In the genomic region with DNA sequence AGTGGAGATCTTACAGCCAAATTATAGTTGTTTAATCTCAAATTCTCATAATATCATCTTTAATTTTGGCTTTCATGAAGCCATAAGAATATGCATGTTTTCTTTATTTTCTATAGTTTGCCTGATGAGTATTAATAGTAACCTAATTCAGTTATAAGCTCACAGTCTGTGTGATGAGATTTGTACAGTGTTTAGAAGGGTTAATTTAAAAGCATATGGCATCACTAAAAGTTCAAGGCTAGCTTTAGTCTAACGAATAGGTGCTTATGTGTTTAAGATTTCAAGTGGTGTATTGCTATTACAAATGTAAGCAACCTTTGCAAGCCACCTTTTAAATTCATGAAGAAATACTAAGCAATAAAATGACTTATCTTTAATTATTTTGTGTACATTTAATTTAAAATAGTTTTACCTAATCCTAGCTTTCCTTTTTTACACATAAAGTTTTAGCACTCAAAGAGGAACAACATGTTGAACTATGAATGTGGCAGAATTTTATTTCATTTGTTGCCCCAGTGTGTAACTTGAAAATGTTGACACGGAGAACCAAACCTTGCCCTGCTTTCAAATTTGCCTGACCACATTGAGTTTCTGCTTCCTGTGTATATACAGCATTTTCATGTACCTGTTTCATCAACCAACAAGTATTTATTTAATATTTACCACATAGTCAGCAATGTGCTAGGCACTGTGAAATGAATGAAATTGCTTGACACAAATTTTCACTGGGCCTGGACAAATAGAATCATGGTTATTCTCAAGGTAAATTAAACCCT, we compare ENCODE assay signal across 1 cellular context.
TF ChIP-seq lines count a peak whose summit lies in the region.

No MANE protein-coding gene starts in this region.

TF ChIP-seq in GM12878, 131 proteins besides CTCF, POLR2A, EP300 and RAD21 (continued from another document):
- TF ChIP-seq, protein P1, sequence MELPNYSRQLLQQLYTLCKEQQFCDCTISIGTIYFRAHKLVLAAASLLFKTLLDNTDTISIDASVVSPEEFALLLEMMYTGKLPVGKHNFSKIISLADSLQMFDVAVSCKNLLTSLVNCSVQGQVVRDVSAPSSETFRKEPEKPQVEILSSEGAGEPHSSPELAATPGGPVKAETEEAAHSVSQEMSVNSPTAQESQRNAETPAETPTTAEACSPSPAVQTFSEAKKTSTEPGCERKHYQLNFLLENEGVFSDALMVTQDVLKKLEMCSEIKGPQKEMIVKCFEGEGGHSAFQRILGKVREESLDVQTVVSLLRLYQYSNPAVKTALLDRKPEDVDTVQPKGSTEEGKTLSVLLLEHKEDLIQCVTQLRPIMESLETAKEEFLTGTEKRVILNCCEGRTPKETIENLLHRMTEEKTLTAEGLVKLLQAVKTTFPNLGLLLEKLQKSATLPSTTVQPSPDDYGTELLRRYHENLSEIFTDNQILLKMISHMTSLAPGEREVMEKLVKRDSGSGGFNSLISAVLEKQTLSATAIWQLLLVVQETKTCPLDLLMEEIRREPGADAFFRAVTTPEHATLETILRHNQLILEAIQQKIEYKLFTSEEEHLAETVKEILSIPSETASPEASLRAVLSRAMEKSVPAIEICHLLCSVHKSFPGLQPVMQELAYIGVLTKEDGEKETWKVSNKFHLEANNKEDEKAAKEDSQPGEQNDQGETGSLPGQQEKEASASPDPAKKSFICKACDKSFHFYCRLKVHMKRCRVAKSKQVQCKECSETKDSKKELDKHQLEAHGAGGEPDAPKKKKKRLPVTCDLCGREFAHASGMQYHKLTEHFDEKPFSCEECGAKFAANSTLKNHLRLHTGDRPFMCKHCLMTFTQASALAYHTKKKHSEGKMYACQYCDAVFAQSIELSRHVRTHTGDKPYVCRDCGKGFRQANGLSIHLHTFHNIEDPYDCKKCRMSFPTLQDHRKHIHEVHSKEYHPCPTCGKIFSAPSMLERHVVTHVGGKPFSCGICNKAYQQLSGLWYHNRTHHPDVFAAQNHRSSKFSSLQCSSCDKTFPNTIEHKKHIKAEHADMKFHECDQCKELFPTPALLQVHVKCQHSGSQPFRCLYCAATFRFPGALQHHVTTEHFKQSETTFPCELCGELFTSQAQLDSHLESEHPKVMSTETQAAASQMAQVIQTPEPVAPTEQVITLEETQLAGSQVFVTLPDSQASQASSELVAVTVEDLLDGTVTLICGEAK (IDR thresholded peaks at IDR 0.05; ENCODE audit: borderline replicate concordance): no peak
- TF ChIP-seq, protein P2, sequence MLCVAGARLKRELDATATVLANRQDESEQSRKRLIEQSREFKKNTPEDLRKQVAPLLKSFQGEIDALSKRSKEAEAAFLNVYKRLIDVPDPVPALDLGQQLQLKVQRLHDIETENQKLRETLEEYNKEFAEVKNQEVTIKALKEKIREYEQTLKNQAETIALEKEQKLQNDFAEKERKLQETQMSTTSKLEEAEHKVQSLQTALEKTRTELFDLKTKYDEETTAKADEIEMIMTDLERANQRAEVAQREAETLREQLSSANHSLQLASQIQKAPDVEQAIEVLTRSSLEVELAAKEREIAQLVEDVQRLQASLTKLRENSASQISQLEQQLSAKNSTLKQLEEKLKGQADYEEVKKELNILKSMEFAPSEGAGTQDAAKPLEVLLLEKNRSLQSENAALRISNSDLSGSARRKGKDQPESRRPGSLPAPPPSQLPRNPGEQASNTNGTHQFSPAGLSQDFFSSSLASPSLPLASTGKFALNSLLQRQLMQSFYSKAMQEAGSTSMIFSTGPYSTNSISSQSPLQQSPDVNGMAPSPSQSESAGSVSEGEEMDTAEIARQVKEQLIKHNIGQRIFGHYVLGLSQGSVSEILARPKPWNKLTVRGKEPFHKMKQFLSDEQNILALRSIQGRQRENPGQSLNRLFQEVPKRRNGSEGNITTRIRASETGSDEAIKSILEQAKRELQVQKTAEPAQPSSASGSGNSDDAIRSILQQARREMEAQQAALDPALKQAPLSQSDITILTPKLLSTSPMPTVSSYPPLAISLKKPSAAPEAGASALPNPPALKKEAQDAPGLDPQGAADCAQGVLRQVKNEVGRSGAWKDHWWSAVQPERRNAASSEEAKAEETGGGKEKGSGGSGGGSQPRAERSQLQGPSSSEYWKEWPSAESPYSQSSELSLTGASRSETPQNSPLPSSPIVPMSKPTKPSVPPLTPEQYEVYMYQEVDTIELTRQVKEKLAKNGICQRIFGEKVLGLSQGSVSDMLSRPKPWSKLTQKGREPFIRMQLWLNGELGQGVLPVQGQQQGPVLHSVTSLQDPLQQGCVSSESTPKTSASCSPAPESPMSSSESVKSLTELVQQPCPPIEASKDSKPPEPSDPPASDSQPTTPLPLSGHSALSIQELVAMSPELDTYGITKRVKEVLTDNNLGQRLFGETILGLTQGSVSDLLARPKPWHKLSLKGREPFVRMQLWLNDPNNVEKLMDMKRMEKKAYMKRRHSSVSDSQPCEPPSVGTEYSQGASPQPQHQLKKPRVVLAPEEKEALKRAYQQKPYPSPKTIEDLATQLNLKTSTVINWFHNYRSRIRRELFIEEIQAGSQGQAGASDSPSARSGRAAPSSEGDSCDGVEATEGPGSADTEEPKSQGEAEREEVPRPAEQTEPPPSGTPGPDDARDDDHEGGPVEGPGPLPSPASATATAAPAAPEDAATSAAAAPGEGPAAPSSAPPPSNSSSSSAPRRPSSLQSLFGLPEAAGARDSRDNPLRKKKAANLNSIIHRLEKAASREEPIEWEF (IDR thresholded peaks at IDR 0.05; ENCODE audit: insufficient replicate concordance, low read depth, low read length): no peak
- TF ChIP-seq RUNX3 (IDR thresholded peaks at IDR 0.05; ENCODE audit: low read length): 0 out of 2 replicates have a peak, but pooled peaks have one; percentile 8
